ENCODE assay signal across 21 cellular contexts in genomic region chr2:132559326-132559725, GRCh38.
DNase-seq lines count a peak whose midpoint lies in the region; ATAC-seq, FAIRE-seq and TF ChIP-seq lines count a peak whose summit lies in the region.
"Had no signal": no experiment of that assay in that cellular context is flagged by ENCODE, and none has a peak within 500 bp of the region (broad histone marks: within the 10 kb centered on the region; RNA-seq: fewer than 3 reads in every experiment).

No MANE protein-coding gene starts in this region.

- H4K5ac ChIP-seq in H1 (ENCODE audit: insufficient read length, low read depth, low read length) = no peak overlapping the region

- no peaks in the 10 kb centered on the region for H3K36me3 Mint-ChIP-seq in nephron progenitor cell (ENCODE audit: low read depth)
- H3K36me3 Mint-ChIP-seq: CD8-positive, alpha-beta T cell had no signal

- no peak for TF ChIP-seq CTCF in H1 (IDR thresholded peaks at IDR 0.05; ENCODE audit: control extremely low read depth in 1 of 3, insufficient read depth in 1 of 3, low read depth in 1 of 3, low read length in 3 of 3)
- no peak for TF ChIP-seq CTCF in nephron progenitor cell (IDR thresholded peaks at IDR 0.05)
- no peak for TF ChIP-seq CTCF in osteoblast (IDR thresholded peaks at IDR 0.05; ENCODE audit: extremely low read depth, low read depth, low read length)
- no peak for TF ChIP-seq CTCF in ovary (IDR thresholded peaks at IDR 0.05)

- TF ChIP-seq POLR2A in H1 (IDR thresholded peaks at IDR 0.05; ENCODE audit: control extremely low read depth in 1 of 2, low read depth in 2 of 2, low read length in 2 of 2) (no peak), ovary (IDR thresholded peaks at IDR 0.05) (no peak)

- no peak overlapping the region for H3K4me3 Mint-ChIP-seq in nephron progenitor cell
- no peak overlapping the region for H3K4me3 Mint-ChIP-seq in stimulated activated naive CD8-positive, alpha-beta T cell treated with anti-CD3 and anti-CD28 coated beads, Interleukin-15, amount 100 ng/mL, for 72 hours
- H3K4me3 Mint-ChIP-seq: B cell; CD4-positive, alpha-beta T cell; CD8-positive, alpha-beta T cell had no signal

- H3K27me3 Mint-ChIP-seq in nephron progenitor cell (ENCODE audit: low read depth, poor library complexity) = peaks cover 5% of the 10 kb centered on the region
- H3K27me3 Mint-ChIP-seq in stimulated activated naive CD8-positive, alpha-beta T cell treated with anti-CD3 and anti-CD28 coated beads, Interleukin-15, amount 100 ng/mL, for 72 hours = no peaks in the 10 kb centered on the region
- H3K27me3 Mint-ChIP-seq: B cell; CD4-positive, alpha-beta T cell had no signal

- H3K23ac ChIP-seq in H1 (ENCODE audit: insufficient read length) = no peak overlapping the region

- no peak overlapping the region for H2BK120ac ChIP-seq in H1 (replicated peaks; ENCODE audit: low read depth, low read length)

- H3K9ac ChIP-seq in H1 (replicated peaks in 1 of 4; ENCODE audit: extremely low read depth in 1 of 4, low read depth in 3 of 4, low read length in 3 of 4) = no peak overlapping the region
- H3K9ac ChIP-seq: BLaER1 treated with 17β-estradiol and CSF1 and Interleukin-3, amounts not matched to agents 10 nM and 100 nM had no signal

- no peaks in the 10 kb centered on the region for H3K23me2 ChIP-seq in H1 (ENCODE audit: low read depth, low read length)

- no peak for TF ChIP-seq EP300 in H1 (IDR thresholded peaks at IDR 0.05; ENCODE audit: borderline replicate concordance in 1 of 2, low read depth in 2 of 2, low read length in 2 of 2)
- no peak for TF ChIP-seq EP300 in ovary (IDR thresholded peaks at IDR 0.05)

- H3K4me1 ChIP-seq in H1 (replicated peaks in 1 of 4; ENCODE audit: control insufficient read depth in 3 of 4, insufficient read depth in 4 of 4, low read length in 3 of 4) (peaks cover 0 to 3% (median under 1%) of the 10 kb centered on the region in 4 experiments; a peak in 2 of 7 replicates), osteoblast (ENCODE audit: insufficient read depth, low read length) (no peaks in the 10 kb centered on the region), ovary (ENCODE audit: insufficient read depth) (no peaks in the 10 kb centered on the region)
- H3K4me1 ChIP-seq: A549; BLaER1 treated with 17β-estradiol and CSF1 and Interleukin-3, amounts not matched to agents 10 nM and 100 nM had no signal

- H3K79me2 ChIP-seq in H1 (ENCODE audit: control insufficient read depth in 1 of 2, insufficient read depth in 2 of 2, low read length in 2 of 2) (no peaks in the 10 kb centered on the region), osteoblast (ENCODE audit: insufficient read depth, low read length) (no peaks in the 10 kb centered on the region)

- no peak overlapping the region for H4K8ac ChIP-seq in H1 (ENCODE audit: extremely low read depth, insufficient read depth, low read length)

- H3K4me1 Mint-ChIP-seq in nephron progenitor cell = peaks cover 47% of the 10 kb centered on the region
- H3K4me1 Mint-ChIP-seq in stimulated activated naive CD8-positive, alpha-beta T cell treated with anti-CD3 and anti-CD28 coated beads, Interleukin-15, amount 100 ng/mL, for 72 hours = no peaks in the 10 kb centered on the region
- H3K4me1 Mint-ChIP-seq: B cell had no signal

- no peak for ATAC-seq in GM18858 (IDR thresholded peaks at IDR 0.05; ENCODE audit: unreplicated experiment)
- no peak for ATAC-seq in stimulated activated naive CD8-positive, alpha-beta T cell treated with anti-CD3 and anti-CD28 coated beads, Interleukin-15, amount 100 ng/mL, for 72 hours
- ATAC-seq: A549; CD8-positive, alpha-beta T cell had no signal

- H3K27ac Mint-ChIP-seq in nephron progenitor cell = peak overlapping the region; percentile 9
- no peak overlapping the region for H3K27ac Mint-ChIP-seq in stimulated activated naive CD8-positive, alpha-beta T cell treated with anti-CD3 and anti-CD28 coated beads, Interleukin-15, amount 100 ng/mL, for 72 hours
- H3K27ac Mint-ChIP-seq: B cell; CD4-positive, alpha-beta T cell; CD8-positive, alpha-beta T cell had no signal

- H3K4me2 ChIP-seq in H1 (ENCODE audit: insufficient read depth in 1 of 2, low read depth in 2 of 2, low read length in 2 of 2) = no peak overlapping the region
- no peak overlapping the region for H3K4me2 ChIP-seq in osteoblast (ENCODE audit: insufficient read depth, low read length)
- H3K4me2 ChIP-seq: A549; BLaER1 treated with 17β-estradiol and CSF1 and Interleukin-3, amounts not matched to agents 10 nM and 100 nM had no signal

- intact Hi-C loops in ovary (cut with DNase I) = no loop called here

- 0 out of 2 replicates have a peak overlapping the region, but pooled peaks have one; percentile 65 for H2AK5ac ChIP-seq in H1 (ENCODE audit: low read depth, low read length)

- no peak overlapping the region for H2BK15ac ChIP-seq in H1 (ENCODE audit: low read length)

- H4K91ac ChIP-seq in H1 (replicated peaks; ENCODE audit: insufficient read length, low read length) = no peak overlapping the region

- no peak overlapping the region for H3K56ac ChIP-seq in H1 (replicated peaks; ENCODE audit: insufficient read length, low read depth, low read length)

- H3K79me1 ChIP-seq in H1 (ENCODE audit: low read depth, low read length) = no peaks in the 10 kb centered on the region

- H3K27me3 ChIP-seq in H1 (replicated peaks in 1 of 4; ENCODE audit: control insufficient read depth in 3 of 4, extremely low read depth in 1 of 4, insufficient read depth in 3 of 4, low read length in 3 of 4) (peaks cover 0 to 1% (median 0%) of the 10 kb centered on the region in 4 experiments; a peak in 1 of 7 replicates), osteoblast (ENCODE audit: insufficient read depth, low read length) (no peaks in the 10 kb centered on the region), ovary (no peaks in the 10 kb centered on the region)
- H3K27me3 ChIP-seq: BLaER1 treated with 17β-estradiol and CSF1 and Interleukin-3, amounts not matched to agents 10 nM and 100 nM had no signal

- no peaks in the 10 kb centered on the region for H3K36me3 ChIP-seq in H1 (ENCODE audit: control insufficient read depth in 2 of 4, insufficient read depth in 4 of 4, low read length in 3 of 4)
- no peaks in the 10 kb centered on the region for H3K36me3 ChIP-seq in osteoblast (ENCODE audit: insufficient read depth, low read length)
- no peaks in the 10 kb centered on the region for H3K36me3 ChIP-seq in ovary
- H3K36me3 ChIP-seq: BLaER1 treated with 17β-estradiol and CSF1 and Interleukin-3, amounts not matched to agents 10 nM and 100 nM had no signal

- H3K4me3 ChIP-seq in H1 (ENCODE audit: extremely low read depth in 1 of 4, insufficient read depth in 2 of 4, low read depth in 3 of 4, low read length in 4 of 4) (no peak overlapping the region), osteoblast (ENCODE audit: insufficient read depth, low read length) (no peak overlapping the region), ovary (no peak overlapping the region)
- H3K4me3 ChIP-seq: A549; BLaER1 treated with 17β-estradiol and CSF1 and Interleukin-3, amounts not matched to agents 10 nM and 100 nM had no signal

- H2BK20ac ChIP-seq in H1 (ENCODE audit: low read length) = no peak overlapping the region

- H2AFZ ChIP-seq in H1 (ENCODE audit: low read length) (no peak overlapping the region), osteoblast (ENCODE audit: low read length) (no peak overlapping the region)

- no peak overlapping the region for H2BK12ac ChIP-seq in H1 (ENCODE audit: low read depth, low read length)

- no peak for TF ChIP-seq RAD21 in H1 (IDR thresholded peaks at IDR 0.05 in 1 of 2, conservative IDR thresholded peaks at IDR 0.05 in 1 of 2; ENCODE audit: low read depth in 2 of 2, low read length in 2 of 2)

- H3K18ac ChIP-seq in H1 (ENCODE audit: extremely low read depth, low read length) = no peak overlapping the region

- WGBS in H1 (ENCODE audit: extremely low coverage in 1 of 2, insufficient coverage in 1 of 2, insufficient read length in 1 of 2, insufficient replicate concordance in 2 of 2, low coverage in 1 of 2, low lambda C conversion rate in 2 of 2, missing lambda C conversion rate in 1 of 2), 2 experiments = 93% methylated on average over 12 of the region's 12 CpGs; no CpG with 5 or more reads in 1 of the 2 experiments
- 91 to 93% (median 92%) methylated on average over 12 of the region's 12 CpGs for WGBS in ovary, 3 donors

- DNase-seq in H1 (ENCODE audit: low read depth in 1 of 2, low spot score in 2 of 2) (no peak), nephron progenitor cell (no peak), osteoblast (ENCODE audit: insufficient read length, low spot score, missing footprints) (peak; percentile 71), ovary (no peak)
- DNase-seq in stimulated activated naive CD8-positive, alpha-beta T cell treated with anti-CD3 and anti-CD28 coated beads, Interleukin-15, amount 100 ng/mL, for 72 hours = no peak
- DNase-seq: AML-193; Caco-2; Calu3; CD4-positive, alpha-beta T cell; CD8-positive, alpha-beta T cell; DMS79 treated with DMSO at 0.1 percent for 48 hours; GF-D8 had no signal

- H3K9me3 ChIP-seq in H1 (ENCODE audit: insufficient read depth in 2 of 2, low read depth in 1 of 2, low read length in 1 of 2) (no peaks in the 10 kb centered on the region), osteoblast (ENCODE audit: low read depth, low read length) (no peaks in the 10 kb centered on the region), ovary (no peaks in the 10 kb centered on the region)
- H3K9me3 ChIP-seq: A549; BLaER1 treated with 17β-estradiol and CSF1 and Interleukin-3, amounts not matched to agents 10 nM and 100 nM; Caco-2 had no signal

- H3K9me3 Mint-ChIP-seq in nephron progenitor cell = no peaks in the 10 kb centered on the region
- H3K9me3 Mint-ChIP-seq in stimulated activated naive CD8-positive, alpha-beta T cell treated with anti-CD3 and anti-CD28 coated beads, Interleukin-15, amount 100 ng/mL, for 72 hours = peaks cover 0 to 8% of the 10 kb centered on the region in 2 donors

- CTCF ChIA-PET in H1 (lab: Charles Lee; ENCODE audit: partially characterized antibody) = interaction anchor here (0.8 to 1.2 kb wide), 4 partner anchors 12 to 274 kb away, joined by 3 to 7 read pairs (median 3); no protein-coding TSS in a partner anchor

- H4K20me1 ChIP-seq in H1 (replicated peaks in 1 of 2; ENCODE audit: control insufficient read depth in 1 of 2, insufficient read depth in 2 of 2, low read length in 2 of 2) (no peaks in the 10 kb centered on the region), osteoblast (ENCODE audit: insufficient read depth, low read length) (no peaks in the 10 kb centered on the region)
- H4K20me1 ChIP-seq: BLaER1 treated with 17β-estradiol and CSF1 and Interleukin-3, amounts not matched to agents 10 nM and 100 nM had no signal

- no peak overlapping the region; the same call in 1 of the 2 replicates for H3K27ac ChIP-seq in H1 (ENCODE audit: low read depth, low read length)
- no peak overlapping the region for H3K27ac ChIP-seq in osteoblast (ENCODE audit: low read depth, low read length)
- H3K27ac ChIP-seq in ovary = no peak overlapping the region
- H3K27ac ChIP-seq: 22Rv1; A549; BLaER1 treated with 17β-estradiol and CSF1 and Interleukin-3, amounts not matched to agents 10 nM and 100 nM; C4-2B had no signal

- POLR2A ChIA-PET in H1 (lab: Charles Lee; ENCODE audit: partially characterized antibody) = no interaction called here

- no peak overlapping the region for H3K4ac ChIP-seq in H1 (replicated peaks; ENCODE audit: insufficient read length, low read depth, low read length)

- H2BK5ac ChIP-seq in H1 (ENCODE audit: low read depth, low read length) = no peak overlapping the region

- H3K14ac ChIP-seq in H1 (ENCODE audit: insufficient read length) = no peak overlapping the region

- FAIRE-seq in H1 (lab: Jason Lieb, UNC) = no peak
- FAIRE-seq: A549, D721Med, G401.6, GM12891 had no signal
